ENCODE assay signal across 9 cellular contexts in genomic region chr1:40650075-40650474, GRCh38. TPM values are rescaled to one million over a fixed set of nuclear protein-coding genes. Genes with fewer than 3 reads are reported as not detected.
DNase-seq lines count a peak whose midpoint lies in the region; ATAC-seq and TF ChIP-seq lines count a peak whose summit lies in the region.
"Had no signal": no experiment of that assay in that cellular context is flagged by ENCODE, and none has a peak within 500 bp of the region (broad histone marks: within the 10 kb centered on the region; RNA-seq: fewer than 3 reads in every experiment).

No MANE protein-coding gene starts in this region.

- no peak overlapping the region for H3K4me3 Mint-ChIP-seq in brain

- H3K9me3 Mint-ChIP-seq in brain = no peaks in the 10 kb centered on the region

- CTCF ChIA-PET in HEK293T (lab: Yijun Ruan, JAX) = interaction anchor here (0.7 kb wide), 1 partner anchor 495 kb away, joined by 3 read pairs; no protein-coding TSS in a partner anchor

- peak; percentile 37 for ATAC-seq in lower lobe of right lung

- H3K9me3 ChIP-seq in lower lobe of right lung = no peaks in the 10 kb centered on the region

- H3K4me1 Mint-ChIP-seq in brain = peaks cover 11% of the 10 kb centered on the region

- no peak overlapping the region for H3K4me3 ChIP-seq in lower lobe of right lung

- no peaks in the 10 kb centered on the region for H3K36me3 ChIP-seq in lower lobe of right lung

- peaks cover 5% of the 10 kb centered on the region for H3K27me3 Mint-ChIP-seq in brain

- peaks cover 3% of the 10 kb centered on the region for H3K36me3 Mint-ChIP-seq in brain

- H3K27ac ChIP-seq in lower lobe of right lung = peak overlapping the region; percentile 24

- H3K4me1 ChIP-seq in lower lobe of right lung = no peaks in the 10 kb centered on the region

- POLR2A ChIA-PET in HEK293T (lab: Yijun Ruan, JAX) = no interaction called here

- TF ChIP-seq CTCF in brain (conservative IDR thresholded peaks at IDR 0.05) = peak; percentile 9 to 29
- peak; percentile 30 for TF ChIP-seq CTCF in lower lobe of right lung (IDR thresholded peaks at IDR 0.05)

- H3K27me3 ChIP-seq in lower lobe of right lung (ENCODE audit: low read depth) = no peaks in the 10 kb centered on the region

- peak; percentile 37 for DNase-seq in CD1c-positive myeloid dendritic cell (ENCODE audit: extremely low spot score)
- peak; percentile 42 for DNase-seq in HEK293T (ENCODE audit: extremely low spot score)
- no peak for DNase-seq in lower lobe of right lung
- DNase-seq in NCI-H510A (lab: John Stamatoyannopoulos, UW) = no peak
- DNase-seq in GM03348 (ENCODE audit: low spot score) = no peak
- no peak for DNase-seq in NOMO-1 treated with DMSO at 0.1 percent for 48 hours (lab: John Stamatoyannopoulos, UW; ENCODE audit: unreplicated experiment)
- no peak for DNase-seq in occipital lobe (lab: John Stamatoyannopoulos, UW)
- DNase-seq: NCI-H2107 had no signal

- intact Hi-C loops in lower lobe of right lung (cut with DNase I) = no loop called here

- H3K27ac Mint-ChIP-seq in brain = peak overlapping the region in 3 of 5 experiments; percentile 56 to 94 (median 71)

TF ChIP-seq in HEK293T, 16 proteins besides CTCF, POLR2A, EP300 and RAD21:
- TF ChIP-seq LEF1 (IDR thresholded peaks at IDR 0.05; ENCODE audit: borderline replicate concordance) = no peak
- no peak for TF ChIP-seq ARNT (IDR thresholded peaks at IDR 0.05)
- TF ChIP-seq SUZ12 (IDR thresholded peaks at IDR 0.05) = no peak
- no peak for TF ChIP-seq BHLHE40 (IDR thresholded peaks at IDR 0.05; ENCODE audit: borderline replicate concordance)
- no peak for TF ChIP-seq HDGF (IDR thresholded peaks at IDR 0.05; ENCODE audit: borderline replicate concordance)
- TF ChIP-seq CTBP1 (IDR thresholded peaks at IDR 0.05; ENCODE audit: borderline replicate concordance) = no peak
- TF ChIP-seq FOXM1 (IDR thresholded peaks at IDR 0.05; ENCODE audit: borderline replicate concordance) = no peak
- TF ChIP-seq ZNF384 (IDR thresholded peaks at IDR 0.05) = no peak
- no peak for TF ChIP-seq NFRKB (IDR thresholded peaks at IDR 0.05)
- TF ChIP-seq FOXA1 (IDR thresholded peaks at IDR 0.05) = no peak
- TF ChIP-seq SP1 (IDR thresholded peaks at IDR 0.05) = no peak
- no peak for TF ChIP-seq FOXK2 (IDR thresholded peaks at IDR 0.05)
- TF ChIP-seq ELF4 (IDR thresholded peaks at IDR 0.05) = no peak
- TF ChIP-seq TARDBP (IDR thresholded peaks at IDR 0.05) = no peak
- TF ChIP-seq, protein P1, sequence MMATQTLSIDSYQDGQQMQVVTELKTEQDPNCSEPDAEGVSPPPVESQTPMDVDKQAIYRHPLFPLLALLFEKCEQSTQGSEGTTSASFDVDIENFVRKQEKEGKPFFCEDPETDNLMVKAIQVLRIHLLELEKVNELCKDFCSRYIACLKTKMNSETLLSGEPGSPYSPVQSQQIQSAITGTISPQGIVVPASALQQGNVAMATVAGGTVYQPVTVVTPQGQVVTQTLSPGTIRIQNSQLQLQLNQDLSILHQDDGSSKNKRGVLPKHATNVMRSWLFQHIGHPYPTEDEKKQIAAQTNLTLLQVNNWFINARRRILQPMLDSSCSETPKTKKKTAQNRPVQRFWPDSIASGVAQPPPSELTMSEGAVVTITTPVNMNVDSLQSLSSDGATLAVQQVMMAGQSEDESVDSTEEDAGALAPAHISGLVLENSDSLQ (IDR thresholded peaks at IDR 0.05) = no peak
- TF ChIP-seq L3MBTL2 (conservative IDR thresholded peaks at IDR 0.05) = no peak

RNA-seq across cellular contexts. Expression of gene RIMS3, which starts 15.4 kb away (rescaled TPM):
- 135 TPM for polyA plus RNA-seq in brain (ENCODE audit: insufficient read depth, low read depth, low replicate concordance)
- total RNA-seq in lower lobe of right lung (4.6 TPM), occipital lobe (24.6 TPM)

RNA-seq across cellular contexts. Expression of gene NFYC, which starts 41.4 kb away (rescaled TPM):
- 88.3 TPM for polyA plus RNA-seq in brain (ENCODE audit: insufficient read depth, low read depth, low replicate concordance)
- 54.2 TPM for total RNA-seq in lower lobe of right lung
- total RNA-seq in occipital lobe = 34.6 TPM

Comparison
In these comparisons a context has a peak if more than half of its experiments do, and no peak if none do; other contexts are left out.
1. DNase-seq: peak in CD1c-positive myeloid dendritic cell (single experiment) and HEK293T (single experiment); none in lower lobe of right lung (single experiment), NCI-H510A (single experiment), GM03348 (single experiment), NOMO-1 treated with DMSO at 0.1 percent for 48 hours (single experiment) and occipital lobe (single experiment).